In genomic region chr21:26170471-26171309, GRCh38 we compare ENCODE assay signal across 8 cellular contexts. TPM values are rescaled to one million over a fixed set of nuclear protein-coding genes. Genes with fewer than 3 reads are reported as not detected.
DNase-seq lines count a peak whose midpoint lies in the region; ATAC-seq and TF ChIP-seq lines count a peak whose summit lies in the region.

TSS of gene APP (minus strand) at chr21:26170770. CDS start at chr21:26170620, 150 bp downstream.

- H3K27me3 ChIP-seq in liver (ENCODE audit: control insufficient read depth in 4 of 4, insufficient read depth in 4 of 4, low read length in 3 of 4) = no peaks in the 10 kb centered on the region

- H3K4me3 ChIP-seq in AG04449 (ENCODE audit: low read depth, low read length) (peak within 1 kb of the TSS; percentile 87), liver (ENCODE audit: low read depth in 1 of 3, low read length in 3 of 3) (peak within 1 kb of the TSS; percentile 63 to 97 (median 85))

- DNase-seq in AG04449 (ENCODE audit: low read depth, low spot score) = no peak
- DNase-seq in NCI-H2227 treated with DMSO at 0.1 percent for 48 hours (lab: John Stamatoyannopoulos, UW) = peak; percentile 75
- DNase-seq in activated CD4-positive, alpha-beta T cell treated with anti-CD3 and anti-CD28 coated beads, Interleukin-2, amount 50 U/mL, for 4 hours = peak; percentile 81 to 87
- DNase-seq in dermis blood vessel endothelial cell = peak; percentile 88
- peak; percentile 91 for DNase-seq in stimulated activated CD4-positive, alpha-beta T cell treated with anti-CD3 and anti-CD28 coated beads, Interleukin-4, amount 100 ng/mL, for 1 hour

- no peaks in the 10 kb centered on the region for H3K36me3 ChIP-seq in liver (ENCODE audit: control insufficient read depth in 4 of 4, insufficient read depth in 3 of 4, low read depth in 1 of 4, low read length in 3 of 4)

- peak within 1 kb of the TSS; percentile 94 to 99 for H3K27ac ChIP-seq in liver (ENCODE audit: low read depth in 1 of 2, low read length in 2 of 2)

- TF ChIP-seq CTCF in AG04449 (IDR thresholded peaks at IDR 0.05; ENCODE audit: insufficient read depth, low read length, missing control alignments) (peak; percentile 83), liver (IDR thresholded peaks at IDR 0.05; ENCODE audit: low read depth, low read length, missing input control) (peak; percentile 90)

- TF ChIP-seq RAD21 in liver (IDR thresholded peaks at IDR 0.05) = peak; percentile 58 to 66

- no peaks in the 10 kb centered on the region for H3K9me3 ChIP-seq in liver (ENCODE audit: control insufficient read depth in 4 of 4, low read length in 3 of 4)

- peaks cover 2 to 42% (median 29%) of the 10 kb centered on the region in 4 donors for H3K4me1 ChIP-seq in liver (ENCODE audit: control insufficient read depth in 4 of 4, insufficient read depth in 4 of 4, low read length in 3 of 4)

- CTCF ChIA-PET in AG04449 (lab: Yijun Ruan, JAX) = interaction anchor here (0.6 to 9.2 kb wide), 30 partner anchors 10 to 585 kb away, joined by 3 to 94 read pairs (median 3); no protein-coding TSS in a partner anchor

- WGBS in liver = under 1% methylated on average over 88 of the region's 88 CpGs

- peak within 1 kb of the TSS; percentile 63 to 90 for H3K9ac ChIP-seq in liver (ENCODE audit: low read depth in 1 of 2, low read length in 2 of 2)

- POLR2A ChIA-PET in AG04449 (lab: Yijun Ruan, JAX) = interaction anchor here (0.7 kb wide), 1 partner anchor 91 kb away, joined by 5 read pairs; no protein-coding TSS in a partner anchor

- ATAC-seq in GM18868 (IDR thresholded peaks at IDR 0.05; ENCODE audit: unreplicated experiment) = peak; percentile 96
- ATAC-seq in HG03103 (IDR thresholded peaks at IDR 0.05; ENCODE audit: low read depth, unreplicated experiment) = peak; percentile 55

TF ChIP-seq in liver, 16 proteins besides CTCF, POLR2A, EP300 and RAD21:
- TF ChIP-seq NR2F2 (IDR thresholded peaks at IDR 0.05) (no peak), TAF1 (conservative IDR thresholded peaks at IDR 0.05) (no peak), FOXA1 (IDR thresholded peaks at IDR 0.05) (no peak), SP1 (IDR thresholded peaks at IDR 0.05) (no peak), GABPA (IDR thresholded peaks at IDR 0.05 in 1 of 2, conservative IDR thresholded peaks at IDR 0.05 in 1 of 2) (no peak), MAX (IDR thresholded peaks at IDR 0.05) (no peak), YY1 (IDR thresholded peaks at IDR 0.05) (no peak), EGR1 (IDR thresholded peaks at IDR 0.05; ENCODE audit: low read depth in 2 of 2) (no peak), RXRA (IDR thresholded peaks at IDR 0.05) (no peak), FOXA2 (IDR thresholded peaks at IDR 0.05) (no peak), ATF3 (IDR thresholded peaks at IDR 0.05) (no peak), JUND (IDR thresholded peaks at IDR 0.05) (no peak), HNF4A (conservative IDR thresholded peaks at IDR 0.05) (no peak), HNF4G (IDR thresholded peaks at IDR 0.05) (no peak)
- TF ChIP-seq, protein P1, sequence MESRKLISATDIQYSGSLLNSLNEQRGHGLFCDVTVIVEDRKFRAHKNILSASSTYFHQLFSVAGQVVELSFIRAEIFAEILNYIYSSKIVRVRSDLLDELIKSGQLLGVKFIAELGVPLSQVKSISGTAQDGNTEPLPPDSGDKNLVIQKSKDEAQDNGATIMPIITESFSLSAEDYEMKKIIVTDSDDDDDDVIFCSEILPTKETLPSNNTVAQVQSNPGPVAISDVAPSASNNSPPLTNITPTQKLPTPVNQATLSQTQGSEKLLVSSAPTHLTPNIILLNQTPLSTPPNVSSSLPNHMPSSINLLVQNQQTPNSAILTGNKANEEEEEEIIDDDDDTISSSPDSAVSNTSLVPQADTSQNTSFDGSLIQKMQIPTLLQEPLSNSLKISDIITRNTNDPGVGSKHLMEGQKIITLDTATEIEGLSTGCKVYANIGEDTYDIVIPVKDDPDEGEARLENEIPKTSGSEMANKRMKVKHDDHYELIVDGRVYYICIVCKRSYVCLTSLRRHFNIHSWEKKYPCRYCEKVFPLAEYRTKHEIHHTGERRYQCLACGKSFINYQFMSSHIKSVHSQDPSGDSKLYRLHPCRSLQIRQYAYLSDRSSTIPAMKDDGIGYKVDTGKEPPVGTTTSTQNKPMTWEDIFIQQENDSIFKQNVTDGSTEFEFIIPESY (IDR thresholded peaks at IDR 0.05) = no peak
- TF ChIP-seq, protein P2, sequence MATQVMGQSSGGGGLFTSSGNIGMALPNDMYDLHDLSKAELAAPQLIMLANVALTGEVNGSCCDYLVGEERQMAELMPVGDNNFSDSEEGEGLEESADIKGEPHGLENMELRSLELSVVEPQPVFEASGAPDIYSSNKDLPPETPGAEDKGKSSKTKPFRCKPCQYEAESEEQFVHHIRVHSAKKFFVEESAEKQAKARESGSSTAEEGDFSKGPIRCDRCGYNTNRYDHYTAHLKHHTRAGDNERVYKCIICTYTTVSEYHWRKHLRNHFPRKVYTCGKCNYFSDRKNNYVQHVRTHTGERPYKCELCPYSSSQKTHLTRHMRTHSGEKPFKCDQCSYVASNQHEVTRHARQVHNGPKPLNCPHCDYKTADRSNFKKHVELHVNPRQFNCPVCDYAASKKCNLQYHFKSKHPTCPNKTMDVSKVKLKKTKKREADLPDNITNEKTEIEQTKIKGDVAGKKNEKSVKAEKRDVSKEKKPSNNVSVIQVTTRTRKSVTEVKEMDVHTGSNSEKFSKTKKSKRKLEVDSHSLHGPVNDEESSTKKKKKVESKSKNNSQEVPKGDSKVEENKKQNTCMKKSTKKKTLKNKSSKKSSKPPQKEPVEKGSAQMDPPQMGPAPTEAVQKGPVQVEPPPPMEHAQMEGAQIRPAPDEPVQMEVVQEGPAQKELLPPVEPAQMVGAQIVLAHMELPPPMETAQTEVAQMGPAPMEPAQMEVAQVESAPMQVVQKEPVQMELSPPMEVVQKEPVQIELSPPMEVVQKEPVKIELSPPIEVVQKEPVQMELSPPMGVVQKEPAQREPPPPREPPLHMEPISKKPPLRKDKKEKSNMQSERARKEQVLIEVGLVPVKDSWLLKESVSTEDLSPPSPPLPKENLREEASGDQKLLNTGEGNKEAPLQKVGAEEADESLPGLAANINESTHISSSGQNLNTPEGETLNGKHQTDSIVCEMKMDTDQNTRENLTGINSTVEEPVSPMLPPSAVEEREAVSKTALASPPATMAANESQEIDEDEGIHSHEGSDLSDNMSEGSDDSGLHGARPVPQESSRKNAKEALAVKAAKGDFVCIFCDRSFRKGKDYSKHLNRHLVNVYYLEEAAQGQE (IDR thresholded peaks at IDR 0.05) = no peak

RNA-seq across cellular contexts. Expression of gene APP, which starts in this region (rescaled TPM):
- total RNA-seq in dermis blood vessel endothelial cell (1,370 and 1,419 TPM in 2 replicates), liver (100 to 1,000 TPM in 1 of 2 donors, 10 to 100 TPM in 1; 57.0 to 201 TPM)
- polyA plus RNA-seq in liver = 100 to 1,000 TPM in 1 of 2 donors, 10 to 100 TPM in 1; 24.9 to 166 TPM
